In the genomic region with DNA sequence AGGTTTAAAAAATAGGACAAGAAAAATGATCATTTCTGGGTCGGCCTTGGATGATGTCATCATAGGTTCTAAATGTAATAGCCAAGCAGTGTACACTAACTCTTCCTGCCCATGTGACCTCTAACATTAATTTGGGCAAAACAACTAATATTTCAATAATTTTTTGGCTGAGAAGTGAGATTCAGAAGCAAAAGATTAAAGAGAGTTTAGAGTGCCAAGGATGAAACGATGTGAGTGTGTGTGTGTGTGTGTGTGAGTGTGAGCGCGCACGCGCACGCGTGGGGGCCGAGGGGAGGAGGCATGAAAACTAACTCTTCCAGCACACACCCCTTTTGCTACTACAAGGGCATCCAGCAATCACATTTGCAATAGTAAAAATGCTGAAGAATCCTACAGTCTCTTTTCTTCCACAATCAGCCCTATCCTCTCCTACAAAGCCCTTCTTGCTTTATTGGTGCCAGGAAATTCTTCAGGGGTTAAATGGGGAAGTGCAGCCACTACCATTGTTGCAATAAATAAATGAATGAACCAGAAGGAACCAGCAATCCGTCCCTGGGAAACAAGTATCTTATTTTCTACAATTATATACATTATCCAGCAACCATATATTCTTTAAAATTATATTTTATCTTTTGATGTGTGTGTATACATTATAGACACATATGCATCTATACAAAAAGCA, we compare ENCODE assay signal across 8 cellular contexts. TPM values are rescaled to one million over a fixed set of nuclear protein-coding genes. Genes with fewer than 3 reads are reported as not detected.
A peak's percentile ranks its signal among the peaks of the same experiment; 100 is the strongest.
DNase-seq lines count a peak whose midpoint lies in the region; ATAC-seq lines count a peak whose summit lies in the region.

No MANE protein-coding gene starts in this region.

- peak overlapping the region; percentile 69 for H2AFZ ChIP-seq in GM23248

- H3K9me3 ChIP-seq in GM23248 (ENCODE audit: low read depth) (no peaks in the 10 kb centered on the region), adipocyte (ENCODE audit: control insufficient read depth, low read length) (no peaks in the 10 kb centered on the region)

- peak; percentile 80 for ATAC-seq in Right ventricle myocardium superior (ENCODE audit: poor library complexity)
- no peak for ATAC-seq in stimulated activated naive CD8-positive, alpha-beta T cell treated with anti-CD3 and anti-CD28 coated beads, Interleukin-15, Interleukin-2, amounts not matched to agents 100 U/mL and 50 U/mL, for 24 hours
- no peak for ATAC-seq in GM18909 (IDR thresholded peaks at IDR 0.05; ENCODE audit: poor library complexity, unreplicated experiment)
- ATAC-seq in GM19467 (IDR thresholded peaks at IDR 0.05; ENCODE audit: unreplicated experiment) = no peak

- peak overlapping the region; percentile 89 for H3K27ac ChIP-seq in GM23248

- DNase-seq in GM23248 = peak; percentile 65
- DNase-seq in adipocyte (ENCODE audit: low read depth) = peak; percentile 23
- DNase-seq in Right ventricle myocardium superior = peak; percentile 60
- peak; percentile 70 for DNase-seq in putamen (ENCODE audit: low spot score)
- no peak for DNase-seq in stimulated activated naive CD8-positive, alpha-beta T cell treated with anti-CD3 and anti-CD28 coated beads, Interleukin-15, Interleukin-2, amounts not matched to agents 100 U/mL and 50 U/mL, for 24 hours
- no peak for DNase-seq in stimulated activated CD4-positive, alpha-beta T cell treated with anti-CD3 and anti-CD28 coated beads, Interleukin-4, amount 100 ng/mL, for 1 hour

- H3K27me3 ChIP-seq in GM23248 (replicated peaks; ENCODE audit: insufficient read depth) (no peaks in the 10 kb centered on the region), adipocyte (replicated peaks; ENCODE audit: control insufficient read depth, insufficient read depth, low read length) (no peaks in the 10 kb centered on the region)

- peaks cover 43% of the 10 kb centered on the region for H3F3A ChIP-seq in GM23248 (ENCODE audit: insufficient read depth)

- H3K9ac ChIP-seq in GM23248 (peak overlapping the region; percentile 88), adipocyte (ENCODE audit: low read length) (peak overlapping the region; percentile 90)

- H3K36me3 ChIP-seq in GM23248 (ENCODE audit: low read depth) = no peaks in the 10 kb centered on the region
- H3K36me3 ChIP-seq in adipocyte (ENCODE audit: control insufficient read depth, insufficient read depth, low read length, severe bottlenecking) = peaks cover 4% of the 10 kb centered on the region

- H3K4me1 ChIP-seq in GM23248 (ENCODE audit: insufficient read depth) (peaks cover 36% of the 10 kb centered on the region), adipocyte (ENCODE audit: control insufficient read depth, insufficient read depth, low read length) (peaks cover 54% of the 10 kb centered on the region)

- H4K20me1 ChIP-seq in GM23248 (ENCODE audit: insufficient read depth) = no peaks in the 10 kb centered on the region

- 7 to 11% methylated on average over 10 of the region's 10 CpGs for WGBS in GM23248 (ENCODE audit: low coverage in 1 of 2, low lambda C conversion rate in 2 of 2, missing lambda C conversion rate in 2 of 2), 2 experiments

- H3K4me3 ChIP-seq in GM23248 (peak overlapping the region; percentile 70), adipocyte (ENCODE audit: low read length) (peak overlapping the region; percentile 81)

- H3K9me2 ChIP-seq in GM23248 (ENCODE audit: insufficient read depth) = no peaks in the 10 kb centered on the region

- in situ Hi-C loops in GM23248 (cut with MboI) = no loop called here

- peak overlapping the region; percentile 87 for H3K4me2 ChIP-seq in GM23248 (ENCODE audit: unreplicated experiment)

- peaks cover 47% of the 10 kb centered on the region for H3K79me2 ChIP-seq in GM23248 (ENCODE audit: insufficient read depth)

- intact Hi-C loops in Right ventricle myocardium superior (cut with DNase I) = loop anchor here (5.0 kb wide), 1 partner anchor 188 kb away; a partner anchor contains a TSS

RNA-seq across cellular contexts. Expression of a gene that starts 52.9 kb away (rescaled TPM):
- total RNA-seq in GM23248 (2014; rRNA removed; shearing (Covaris generic)) = 217 and 267 TPM in 2 replicates
- polyA plus RNA-seq in GM23248 (2016; fragmentation: Nextera tagmentation; extraction: Ambion mirVana) = 345 and 350 TPM in 2 replicates
- total RNA-seq in Right ventricle myocardium superior = 498 TPM

Comparison
In these comparisons a context has a peak if more than half of its experiments do, and no peak if none do; other contexts are left out.
1. DNase-seq: peak in GM23248 (single experiment), adipocyte (single experiment), Right ventricle myocardium superior (single experiment) and putamen (single experiment); none in stimulated activated naive CD8-positive, alpha-beta T cell treated with anti-CD3 and anti-CD28 coated beads, Interleukin-15, Interleukin-2, amounts not matched to agents 100 U/mL and 50 U/mL, for 24 hours (single experiment) and stimulated activated CD4-positive, alpha-beta T cell treated with anti-CD3 and anti-CD28 coated beads, Interleukin-4, amount 100 ng/mL, for 1 hour (single experiment).